ENCODE assay signal across 11 cellular contexts in the genomic region with DNA sequence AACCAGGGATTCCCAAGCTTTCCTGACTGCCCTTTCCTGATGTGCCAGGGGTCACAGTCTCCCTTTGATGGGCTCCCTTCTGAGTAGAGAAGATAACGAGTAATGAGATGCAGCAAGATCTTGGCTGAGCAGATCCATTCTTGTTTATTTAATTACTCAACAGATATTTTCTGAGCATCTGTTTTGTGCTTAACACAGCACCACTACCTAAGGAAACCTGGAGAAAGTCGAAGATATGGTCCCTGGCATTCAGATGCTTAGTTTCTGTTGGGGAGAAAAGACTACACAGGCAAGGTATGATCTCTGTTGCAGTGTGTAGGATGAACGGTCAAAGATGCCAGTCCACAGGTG. TPM values are rescaled to one million over a fixed set of nuclear protein-coding genes. Genes with fewer than 3 reads are reported as not detected.
A peak's percentile ranks its signal among the peaks of the same experiment; 100 is the strongest.
DNase-seq lines count a peak whose midpoint lies in the region; ATAC-seq and TF ChIP-seq lines count a peak whose summit lies in the region.
"Had no signal": no experiment of that assay in that cellular context is flagged by ENCODE, and none has a peak within 500 bp of the region (broad histone marks: within the 10 kb centered on the region; RNA-seq: fewer than 3 reads in every experiment).

No MANE protein-coding gene starts in this region.

- 37% methylated on average over 3 of the region's 3 CpGs for WGBS in hepatocyte (ENCODE audit: low lambda C conversion rate, missing lambda C conversion rate)

- no peaks in the 10 kb centered on the region for H3K9me3 ChIP-seq in hepatocyte (ENCODE audit: low read depth)

- no peaks in the 10 kb centered on the region for H3K27me3 ChIP-seq in hepatocyte

- no peak overlapping the region for H2AFZ ChIP-seq in hepatocyte

- H3K4me2 ChIP-seq in hepatocyte = peak overlapping the region; percentile 88

- CTCF ChIA-PET in WTC11 (lab: Charles Lee) = interaction anchor here (0.6 to 4.1 kb wide), 9 partner anchors 7 to 1130 kb away, joined by 3 to 78 read pairs (median 11); a partner anchor contains a TSS

- H3K36me3 Mint-ChIP-seq in WTC11 = peaks cover 40% of the 10 kb centered on the region

- H4K20me1 ChIP-seq in hepatocyte (ENCODE audit: insufficient read depth, poor library complexity, severe bottlenecking) = no peaks in the 10 kb centered on the region

- TF ChIP-seq CTCF in WTC11 (IDR thresholded peaks at IDR 0.05) = no peak
- no peak for TF ChIP-seq CTCF in hepatocyte (IDR thresholded peaks at IDR 0.05; ENCODE audit: poor library complexity)

- no peaks in the 10 kb centered on the region for H3K36me3 ChIP-seq in hepatocyte (replicated peaks; ENCODE audit: insufficient read depth, low read depth)

- DNase-seq in EL (peak; percentile 31), WTC11 (ENCODE audit: low spot score) (no peak), hepatocyte (ENCODE audit: low spot score) (no peak), iPS-NIHi11 (ENCODE audit: low spot score) (no peak)
- DNase-seq in stimulated activated CD4-positive, alpha-beta T cell treated with anti-CD3 and anti-CD28 coated beads, Interleukin-2, amount 100 ng/mL, for 48 hours = no peak
- DNase-seq in activated CD4-positive, alpha-beta T cell treated with anti-CD3 and anti-CD28 coated beads for 1 hour = no peak
- DNase-seq: activated B cell treated with CpG ODN at 0.5 μM for 24 hours, activated gamma-delta T cell, NCI-H1048 had no signal

- H3K9me3 Mint-ChIP-seq in WTC11 = no peaks in the 10 kb centered on the region
- H3K9me3 Mint-ChIP-seq: activated B cell treated with CpG ODN at 0.5 μM for 24 hours had no signal

- peak overlapping the region; percentile 59; the same call in 1 of the 2 replicates for H3K4me3 Mint-ChIP-seq in WTC11
- H3K4me3 Mint-ChIP-seq: activated B cell treated with CpG ODN at 0.5 μM for 24 hours had no signal

- H3K27ac Mint-ChIP-seq in WTC11 = peak overlapping the region; percentile 99
- H3K27ac Mint-ChIP-seq: activated B cell treated with CpG ODN at 0.5 μM for 24 hours had no signal

- POLR2A ChIA-PET in WTC11 (lab: Charles Lee) = interaction anchor here (0.9 to 3.3 kb wide), 7 partner anchors 8 to 92 kb away, joined by 3 to 19 read pairs (median 4); a partner anchor contains a TSS

- H3K4me1 Mint-ChIP-seq in WTC11 = peaks cover 46% of the 10 kb centered on the region

- no peaks in the 10 kb centered on the region; the same call in none of the 2 replicates for H3K27me3 Mint-ChIP-seq in WTC11 (ENCODE audit: low read depth)

- ATAC-seq in WTC11 (no peak), GM19395 (IDR thresholded peaks at IDR 0.05; ENCODE audit: unreplicated experiment) (no peak)

- no peaks in the 10 kb centered on the region for H3K9me2 ChIP-seq in hepatocyte (replicated peaks; ENCODE audit: insufficient read depth)

- H3K27ac ChIP-seq in hepatocyte (peak overlapping the region; percentile 98), skin epidermis (peak overlapping the region in 19 of 21 experiments; percentile 16 to 92 (median 81))

- peaks cover 59% of the 10 kb centered on the region for H3K79me2 ChIP-seq in hepatocyte

- H3K4me3 ChIP-seq in hepatocyte = no peak overlapping the region
- peak overlapping the region in 1 of 7 experiments; percentile 0 for H3K4me3 ChIP-seq in skin epidermis

- H3K4me1 ChIP-seq in hepatocyte (ENCODE audit: insufficient read depth) = peaks cover 41% of the 10 kb centered on the region

TF ChIP-seq in WTC11, 78 proteins besides CTCF, POLR2A, EP300 and RAD21:
- TF ChIP-seq NR3C1 (CRISPR knock-in tag; conservative IDR thresholded peaks at IDR 0.05; ENCODE audit: low read depth) = no peak
- TF ChIP-seq ETV6 (CRISPR knock-in tag; IDR thresholded peaks at IDR 0.05) = no peak
- no peak for TF ChIP-seq JUN (CRISPR knock-in tag; IDR thresholded peaks at IDR 0.05)
- no peak for TF ChIP-seq ZNF396 (CRISPR knock-in tag; IDR thresholded peaks at IDR 0.05; ENCODE audit: borderline replicate concordance)
- TF ChIP-seq, protein P1, sequence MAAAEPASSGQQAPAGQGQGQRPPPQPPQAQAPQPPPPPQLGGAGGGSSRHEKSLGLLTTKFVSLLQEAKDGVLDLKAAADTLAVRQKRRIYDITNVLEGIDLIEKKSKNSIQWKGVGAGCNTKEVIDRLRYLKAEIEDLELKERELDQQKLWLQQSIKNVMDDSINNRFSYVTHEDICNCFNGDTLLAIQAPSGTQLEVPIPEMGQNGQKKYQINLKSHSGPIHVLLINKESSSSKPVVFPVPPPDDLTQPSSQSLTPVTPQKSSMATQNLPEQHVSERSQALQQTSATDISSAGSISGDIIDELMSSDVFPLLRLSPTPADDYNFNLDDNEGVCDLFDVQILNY (CRISPR knock-in tag; IDR thresholded peaks at IDR 0.05) = no peak
- no peak for TF ChIP-seq SMAD4 (CRISPR knock-in tag; IDR thresholded peaks at IDR 0.05)
- TF ChIP-seq, protein P2, sequence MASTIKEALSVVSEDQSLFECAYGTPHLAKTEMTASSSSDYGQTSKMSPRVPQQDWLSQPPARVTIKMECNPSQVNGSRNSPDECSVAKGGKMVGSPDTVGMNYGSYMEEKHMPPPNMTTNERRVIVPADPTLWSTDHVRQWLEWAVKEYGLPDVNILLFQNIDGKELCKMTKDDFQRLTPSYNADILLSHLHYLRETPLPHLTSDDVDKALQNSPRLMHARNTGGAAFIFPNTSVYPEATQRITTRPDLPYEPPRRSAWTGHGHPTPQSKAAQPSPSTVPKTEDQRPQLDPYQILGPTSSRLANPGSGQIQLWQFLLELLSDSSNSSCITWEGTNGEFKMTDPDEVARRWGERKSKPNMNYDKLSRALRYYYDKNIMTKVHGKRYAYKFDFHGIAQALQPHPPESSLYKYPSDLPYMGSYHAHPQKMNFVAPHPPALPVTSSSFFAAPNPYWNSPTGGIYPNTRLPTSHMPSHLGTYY (CRISPR knock-in tag; IDR thresholded peaks at IDR 0.05) = no peak
- TF ChIP-seq NFATC4 (CRISPR knock-in tag; IDR thresholded peaks at IDR 0.05) = no peak
- TF ChIP-seq, protein P3, sequence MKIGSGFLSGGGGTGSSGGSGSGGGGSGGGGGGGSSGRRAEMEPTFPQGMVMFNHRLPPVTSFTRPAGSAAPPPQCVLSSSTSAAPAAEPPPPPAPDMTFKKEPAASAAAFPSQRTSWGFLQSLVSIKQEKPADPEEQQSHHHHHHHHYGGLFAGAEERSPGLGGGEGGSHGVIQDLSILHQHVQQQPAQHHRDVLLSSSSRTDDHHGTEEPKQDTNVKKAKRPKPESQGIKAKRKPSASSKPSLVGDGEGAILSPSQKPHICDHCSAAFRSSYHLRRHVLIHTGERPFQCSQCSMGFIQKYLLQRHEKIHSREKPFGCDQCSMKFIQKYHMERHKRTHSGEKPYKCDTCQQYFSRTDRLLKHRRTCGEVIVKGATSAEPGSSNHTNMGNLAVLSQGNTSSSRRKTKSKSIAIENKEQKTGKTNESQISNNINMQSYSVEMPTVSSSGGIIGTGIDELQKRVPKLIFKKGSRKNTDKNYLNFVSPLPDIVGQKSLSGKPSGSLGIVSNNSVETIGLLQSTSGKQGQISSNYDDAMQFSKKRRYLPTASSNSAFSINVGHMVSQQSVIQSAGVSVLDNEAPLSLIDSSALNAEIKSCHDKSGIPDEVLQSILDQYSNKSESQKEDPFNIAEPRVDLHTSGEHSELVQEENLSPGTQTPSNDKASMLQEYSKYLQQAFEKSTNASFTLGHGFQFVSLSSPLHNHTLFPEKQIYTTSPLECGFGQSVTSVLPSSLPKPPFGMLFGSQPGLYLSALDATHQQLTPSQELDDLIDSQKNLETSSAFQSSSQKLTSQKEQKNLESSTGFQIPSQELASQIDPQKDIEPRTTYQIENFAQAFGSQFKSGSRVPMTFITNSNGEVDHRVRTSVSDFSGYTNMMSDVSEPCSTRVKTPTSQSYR (CRISPR knock-in tag; IDR thresholded peaks at IDR 0.05) = no peak
TF ChIP-seq in WTC11: peak in this region for 0.

RNA-seq across cellular contexts. Expression of a gene that starts 3.9 kb away (rescaled TPM):
- 28.8 to 35.8 TPM (median 33.8 TPM) in 3 replicates for total RNA-seq in WTC11 (2021)
- total RNA-seq in hepatocyte = 75.1 and 80.8 TPM in 2 replicates
- polyA plus RNA-seq in hepatocyte = 36.2 and 43.2 TPM in 2 replicates

RNA-seq across cellular contexts. Expression of a gene that starts 21.6 kb away (rescaled TPM):
- total RNA-seq in WTC11 (2021) = 52.4 to 57.6 TPM (median 53.5 TPM) in 3 replicates
- 34.8 and 46.4 TPM in 2 replicates for total RNA-seq in hepatocyte
- polyA plus RNA-seq in hepatocyte = 16.2 and 21.8 TPM in 2 replicates

RNA-seq across cellular contexts. Expression of a gene that starts 31.5 kb away (rescaled TPM):
- total RNA-seq in WTC11 (2021) (8.1 to 12.8 TPM (median 11.9 TPM) in 3 replicates), hepatocyte (7.8 and 8.8 TPM in 2 replicates)
- polyA plus RNA-seq in hepatocyte = 5.7 and 6.5 TPM in 2 replicates

RNA-seq across cellular contexts. Expression of a gene that starts 49.3 kb away (rescaled TPM):
- total RNA-seq in WTC11 (2021) (119 to 124 TPM (median 123 TPM) in 3 replicates), hepatocyte (38.9 and 52.2 TPM in 2 replicates)
- polyA plus RNA-seq in hepatocyte = 54.1 and 72.3 TPM in 2 replicates

RNA-seq across cellular contexts. Expression of a gene that starts 56.2 kb away (rescaled TPM):
- 200 to 224 TPM (median 203 TPM) in 3 replicates for total RNA-seq in WTC11 (2021)
- 171 and 190 TPM in 2 replicates for total RNA-seq in hepatocyte
- polyA plus RNA-seq in hepatocyte = 299 and 319 TPM in 2 replicates
